25 cellular contexts compared by ENCODE assay signal in the genomic region with DNA sequence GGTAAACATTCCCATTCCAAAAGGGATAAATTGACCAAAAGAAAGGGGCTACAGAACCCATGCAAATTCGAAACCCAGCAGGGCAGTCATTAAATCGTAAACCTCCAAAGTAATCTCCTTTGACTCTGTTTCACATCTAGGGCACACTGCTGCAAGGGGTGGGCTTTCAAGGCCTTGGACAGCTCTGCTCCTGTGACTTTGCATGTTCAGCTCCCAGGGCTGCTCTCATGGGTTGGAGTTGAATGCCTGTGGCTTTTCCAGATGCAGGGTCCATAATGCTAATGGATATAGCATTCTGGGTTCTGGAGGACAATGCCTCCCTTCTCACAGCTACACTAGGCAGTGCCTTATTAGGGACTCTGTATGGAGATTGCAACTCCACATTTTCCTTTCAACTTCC.
"Had no signal": no experiment of that assay in that cellular context is flagged by ENCODE, and none has a peak within 500 bp of the region (broad histone marks: within the 10 kb centered on the region; RNA-seq: fewer than 3 reads in every experiment).

No MANE protein-coding gene starts in this region.

- H3K27ac Mint-ChIP-seq: dendritic cell treated with granulocyte-macrophage colony-stimulating factor and Interleukin-4, amounts not matched to agents 40 ng/mL and 50 ng/mL, for 4 days; immature natural killer cell; natural killer cell; type B pancreatic cell had no signal

- H3K27me3 Mint-ChIP-seq: dendritic cell treated with granulocyte-macrophage colony-stimulating factor and Interleukin-4, amounts not matched to agents 40 ng/mL and 50 ng/mL, for 4 days; type B pancreatic cell had no signal

- H3K9me3 ChIP-seq: colonic mucosa, esophagus muscularis mucosa, gastroesophageal sphincter, heart left ventricle, lower lobe of right lung, neutrophil, pancreas, right lobe of liver, stomach, tibial artery had no signal

- H3K4me3 ChIP-seq: colonic mucosa, esophagus muscularis mucosa, gastroesophageal sphincter, heart left ventricle, hepatocyte, lower lobe of right lung, pancreas, right lobe of liver, stomach, tibial artery had no signal

- H3K27me3 ChIP-seq: colonic mucosa, esophagus muscularis mucosa, foreskin keratinocyte, gastroesophageal sphincter, heart left ventricle, hepatocyte, neutrophil, pancreas, right lobe of liver, stomach, tibial artery had no signal

- H3K36me3 ChIP-seq: colonic mucosa, esophagus muscularis mucosa, gastroesophageal sphincter, heart left ventricle, lower lobe of right lung, neutrophil, pancreas, right lobe of liver, stomach, tibial artery had no signal

- H3K9me3 Mint-ChIP-seq: dendritic cell treated with granulocyte-macrophage colony-stimulating factor and Interleukin-4, amounts not matched to agents 40 ng/mL and 50 ng/mL, for 4 days; type B pancreatic cell had no signal

- H3K4me2 ChIP-seq: hepatocyte had no signal

- H3K4me1 ChIP-seq: colonic mucosa, esophagus muscularis mucosa, gastroesophageal sphincter, heart left ventricle, lower lobe of right lung, pancreas, right lobe of liver, stomach, tibial artery had no signal

- H3K27ac ChIP-seq: colonic mucosa, esophagus muscularis mucosa, foreskin keratinocyte, gastroesophageal sphincter, heart left ventricle, hepatocyte, lower lobe of right lung, neutrophil, pancreas, right lobe of liver, stomach, tibial artery had no signal

- FAIRE-seq: endothelial cell of umbilical vein, keratinocyte, pancreas, small intestine, urothelium cell line had no signal

- H3K36me3 Mint-ChIP-seq: immature natural killer cell, natural killer cell, type B pancreatic cell had no signal

- H3K79me2 ChIP-seq: hepatocyte had no signal

- H3K4me1 Mint-ChIP-seq: immature natural killer cell, natural killer cell had no signal

- H3K4me3 Mint-ChIP-seq: dendritic cell treated with granulocyte-macrophage colony-stimulating factor and Interleukin-4, amounts not matched to agents 40 ng/mL and 50 ng/mL, for 4 days; immature natural killer cell; natural killer cell; type B pancreatic cell had no signal

- H2AFZ ChIP-seq: hepatocyte had no signal

- ATAC-seq: foreskin keratinocyte, gastroesophageal sphincter, heart left ventricle, left ventricle myocardium superior, lower lobe of right lung, natural killer cell, pancreas, right lobe of liver had no signal

- DNase-seq: colonic mucosa; effector CD8-positive, alpha-beta T cell; foreskin keratinocyte; heart left ventricle; immature natural killer cell; left ventricle myocardium superior; lower lobe of right lung; natural killer cell; pancreas; right lobe of liver; small intestine; stimulated activated CD4-positive, alpha-beta T cell treated with anti-CD3 and anti-CD28 coated beads, Interleukin-15, amount 100 ng/mL, for 24 hours; stimulated activated CD4-positive, alpha-beta T cell treated with anti-CD3 and anti-CD28 coated beads, Interleukin-2, amount 100 ng/mL, for 48 hours; stimulated activated naive CD4-positive, alpha-beta T cell treated with Interleukin-2 at 50 U/mL for 16 hours; stomach; tibial artery had no signal
